Comparison of ENCODE assay signal across 8 cellular contexts in genomic region chr22:37675930-37676571, GRCh38. TPM values are rescaled to one million over a fixed set of nuclear protein-coding genes. Genes with fewer than 3 reads are reported as not detected.
A peak's percentile ranks its signal among the peaks of the same experiment; 100 is the strongest.
DNase-seq lines count a peak whose midpoint lies in the region; ATAC-seq and TF ChIP-seq lines count a peak whose summit lies in the region.

No MANE protein-coding gene starts in this region.

- peaks cover 53% of the 10 kb centered on the region for H3K36me3 Mint-ChIP-seq in dendritic cell treated with granulocyte-macrophage colony-stimulating factor and Interleukin-4, amounts not matched to agents 40 ng/mL and 50 ng/mL, for 4 days (ENCODE audit: low read depth)

- H3K4me1 Mint-ChIP-seq in dendritic cell treated with granulocyte-macrophage colony-stimulating factor and Interleukin-4, amounts not matched to agents 40 ng/mL and 50 ng/mL, for 4 days (ENCODE audit: low read depth), result peaks cover 66% of the 10 kb centered on the region

- H3K9me3 Mint-ChIP-seq in dendritic cell treated with granulocyte-macrophage colony-stimulating factor and Interleukin-4, amounts not matched to agents 40 ng/mL and 50 ng/mL, for 4 days, result no peaks in the 10 kb centered on the region

- intact Hi-C loops in dendritic cell treated with granulocyte-macrophage colony-stimulating factor and Interleukin-4, amounts not matched to agents 40 ng/mL and 50 ng/mL, for 4 days (cut with micrococcal nuclease), result no loop called here
- intact Hi-C loops in mucosa of descending colon (cut with DNase I, micrococcal nuclease), result no loop called here

- H3K4me3 Mint-ChIP-seq in dendritic cell treated with granulocyte-macrophage colony-stimulating factor and Interleukin-4, amounts not matched to agents 40 ng/mL and 50 ng/mL, for 4 days, result peak overlapping the region; percentile 96

- no peak for TF ChIP-seq CTCF in GM10248 (IDR thresholded peaks at IDR 0.05; ENCODE audit: control extremely low read depth, extremely low read depth, low read depth, missing control alignments)
- no peak for TF ChIP-seq CTCF in mucosa of descending colon (IDR thresholded peaks at IDR 0.05)

- H3K36me3 ChIP-seq in mucosa of descending colon (ENCODE audit: low read depth), result peaks cover 3% of the 10 kb centered on the region

- CTCF ChIA-PET in GM10248 (lab: Yijun Ruan, JAX), result interaction anchor here (0.6 to 21.9 kb wide), 6 partner anchors 4 to 69 kb away, joined by 3 to 315 read pairs (median 156); partner anchors contain the start of genes LGALS1, NOL12, PDXP and SH3BP1

- POLR2A ChIA-PET in GM10248 (lab: Yijun Ruan, JAX), result interaction anchor here (0.9 to 4.4 kb wide), 4 partner anchors 8 to 68 kb away, joined by 6 to 39 read pairs (median 8); partner anchors contain the start of genes GGA1 and PDXP

- peak; percentile 39 for DNase-seq in GM10248 (ENCODE audit: extremely low spot score)
- DNase-seq in RPMI8226, result peak; percentile 81
- peak; percentile 43 to 70 (median 62) for DNase-seq in mucosa of descending colon
- no peak for DNase-seq in HPDE6-E6E7 (ENCODE audit: extremely low spot score)
- DNase-seq in DMS79 (lab: John Stamatoyannopoulos, UW), result no peak
- DNase-seq in NCI-H526 treated with DMSO at 0.1 percent for 48 hours (lab: John Stamatoyannopoulos, UW), result no peak

- H3K4me1 ChIP-seq in mucosa of descending colon (ENCODE audit: low read depth), result peaks cover 44% of the 10 kb centered on the region

- peak overlapping the region; percentile 17 for H3K4me3 ChIP-seq in mucosa of descending colon

- H3K27me3 Mint-ChIP-seq in dendritic cell treated with granulocyte-macrophage colony-stimulating factor and Interleukin-4, amounts not matched to agents 40 ng/mL and 50 ng/mL, for 4 days, result no peaks in the 10 kb centered on the region

- peak overlapping the region; percentile 91 for H3K27ac Mint-ChIP-seq in dendritic cell treated with granulocyte-macrophage colony-stimulating factor and Interleukin-4, amounts not matched to agents 40 ng/mL and 50 ng/mL, for 4 days

- peak; percentile 1 for ATAC-seq in mucosa of descending colon
- ATAC-seq in HG03460 (IDR thresholded peaks at IDR 0.05; ENCODE audit: unreplicated experiment), result no peak

- H3K9me3 ChIP-seq in mucosa of descending colon, result no peaks in the 10 kb centered on the region

RNA-seq across cellular contexts. Expression of gene LGALS1, which starts 0.6 kb away (rescaled TPM):
- total RNA-seq in mucosa of descending colon, result 100 to 1,000 TPM in 2 of 3 donors, 10 to 100 TPM in 1; 54.6 to 376 (median 150) TPM

RNA-seq across cellular contexts. Expression of gene NOL12, which starts 10.1 kb away (rescaled TPM):
- 10 to 100 TPM; 28.5 to 45.3 (median 42.6) TPM for total RNA-seq in mucosa of descending colon

RNA-seq across cellular contexts. Expression of gene PDXP, which starts 17.5 kb away (rescaled TPM):
- 10 to 100 TPM; 26.8 to 43.3 (median 40.6) TPM for total RNA-seq in mucosa of descending colon

RNA-seq across cellular contexts. Expression of gene TRIOBP, which starts 20.8 kb away (rescaled TPM):
- total RNA-seq in mucosa of descending colon, result 100 to 1,000 TPM in 1 of 3 donors, 10 to 100 TPM in 2; 78.2 to 107 (median 78.6) TPM

RNA-seq across cellular contexts. Expression of gene SH3BP1, which starts 36.6 kb away (rescaled TPM):
- 10 to 100 TPM; 48.8 to 98.2 (median 96.6) TPM for total RNA-seq in mucosa of descending colon

Comparison
In these comparisons a context has a peak if more than half of its experiments do, and no peak if none do; other contexts are left out.
1. DNase-seq: peak in GM10248 (single experiment), RPMI8226 (single experiment) and mucosa of descending colon (3 of 3); none in HPDE6-E6E7 (single experiment), DMS79 (single experiment) and NCI-H526 treated with DMSO at 0.1 percent for 48 hours (single experiment).